Comparison of ENCODE assay signal across 18 cellular contexts in the genomic region with DNA sequence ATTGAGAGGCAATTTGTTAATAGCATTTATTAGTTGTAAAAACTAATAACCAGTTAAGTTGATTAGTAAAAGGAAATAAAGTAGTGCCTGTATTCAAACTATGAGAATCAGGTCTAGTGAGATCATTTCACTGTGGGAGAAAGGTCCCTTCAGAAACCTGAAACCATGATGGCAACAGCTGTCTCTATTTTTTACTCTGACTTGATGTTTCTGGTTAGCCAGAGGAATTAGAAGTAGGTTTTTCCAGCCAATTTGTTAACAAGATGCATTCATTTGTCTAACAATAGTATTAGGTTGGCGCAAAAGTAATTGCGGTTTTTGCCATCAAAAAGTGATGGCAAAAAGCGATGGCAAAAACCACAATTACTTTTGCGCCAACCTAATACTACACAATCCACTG.
"Had no signal": no experiment of that assay in that cellular context is flagged by ENCODE, and none has a peak within 500 bp of the region (broad histone marks: within the 10 kb centered on the region; RNA-seq: fewer than 3 reads in every experiment).

No MANE protein-coding gene starts in this region.

- H3K9me3 ChIP-seq: colonic mucosa, neutrophil, psoas muscle, stomach, thoracic aorta, transverse colon had no signal

- H3K4me1 Mint-ChIP-seq: naive thymus-derived CD4-positive, alpha-beta T cell had no signal

- ATAC-seq: foreskin keratinocyte; heart left ventricle; left colon; naive thymus-derived CD4-positive, alpha-beta T cell; psoas muscle; sciatic nerve had no signal

- H3K36me3 ChIP-seq: colonic mucosa, heart left ventricle, neutrophil, stomach, thoracic aorta, transverse colon had no signal

- H3K27me3 ChIP-seq: colonic mucosa, foreskin keratinocyte, neutrophil, stomach, transverse colon had no signal

- H3K4me3 Mint-ChIP-seq: naive thymus-derived CD4-positive, alpha-beta T cell had no signal

- H3K4me1 ChIP-seq: colonic mucosa, foreskin keratinocyte, heart left ventricle, psoas muscle, stomach, transverse colon had no signal

- DNase-seq: colonic mucosa; dermis blood vessel endothelial cell; foreskin keratinocyte; heart left ventricle; hippocampal formation; left colon; mesendoderm; naive thymus-derived CD4-positive, alpha-beta T cell; psoas muscle; retina; stimulated activated naive CD4-positive, alpha-beta T cell; stomach; substantia nigra; transverse colon had no signal

- H3K4me3 ChIP-seq: colonic mucosa, heart left ventricle, psoas muscle, skin epidermis, stomach, thoracic aorta, transverse colon had no signal

- H3K27ac Mint-ChIP-seq: naive thymus-derived CD4-positive, alpha-beta T cell had no signal

- H3K27ac ChIP-seq: colonic mucosa, foreskin keratinocyte, heart left ventricle, neutrophil, psoas muscle, skin epidermis, stomach, thoracic aorta, transverse colon had no signal
